Comparison of ENCODE assay signal across 1 cellular context in the genomic region with DNA sequence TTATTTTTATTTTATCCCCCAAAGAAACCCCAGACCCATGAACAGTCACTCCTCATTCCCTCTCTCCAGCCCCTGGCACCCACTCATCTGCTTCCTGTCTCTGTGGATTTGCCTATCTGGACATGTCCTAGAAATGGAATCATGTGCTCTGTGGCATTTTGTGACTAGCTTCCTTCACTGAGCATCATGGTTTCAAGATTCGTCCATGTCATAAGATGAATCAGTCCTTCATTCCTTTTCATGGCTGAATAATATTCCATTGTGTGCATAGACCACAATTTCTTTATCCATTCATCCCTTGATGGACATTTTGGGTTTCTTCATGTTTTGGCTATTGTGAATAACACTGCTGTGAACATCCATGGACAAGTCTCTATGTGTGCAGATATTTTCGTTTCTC.
TF ChIP-seq lines count a peak whose summit lies in the region.

No MANE protein-coding gene starts in this region.

TF ChIP-seq in HepG2, 621 proteins besides CTCF, POLR2A, EP300 and RAD21:
- TF ChIP-seq RXRB (CRISPR knock-in tag; IDR thresholded peaks at IDR 0.05; ENCODE audit: borderline replicate concordance) = no peak
- no peak for TF ChIP-seq GATA4 (IDR thresholded peaks at IDR 0.05; ENCODE audit: borderline replicate concordance, low read depth)
- TF ChIP-seq MAFF (IDR thresholded peaks at IDR 0.05; ENCODE audit: low read depth, low read length) = no peak
- TF ChIP-seq HNRNPK (IDR thresholded peaks at IDR 0.05; ENCODE audit: low read depth, low read length, poor library complexity, severe bottlenecking) = no peak
- TF ChIP-seq SKI (IDR thresholded peaks at IDR 0.05; ENCODE audit: partially characterized antibody) = no peak
- TF ChIP-seq ZFP1 (CRISPR knock-in tag; IDR thresholded peaks at IDR 0.05) = no peak
- no peak for TF ChIP-seq HMGA1 (CRISPR knock-in tag; conservative IDR thresholded peaks at IDR 0.05)
- no peak for TF ChIP-seq SMARCC2 (IDR thresholded peaks at IDR 0.05)
- no peak for TF ChIP-seq SYNCRIP (IDR thresholded peaks at IDR 0.05; ENCODE audit: insufficient read depth, low read depth, low read length)
- TF ChIP-seq, protein P1, sequence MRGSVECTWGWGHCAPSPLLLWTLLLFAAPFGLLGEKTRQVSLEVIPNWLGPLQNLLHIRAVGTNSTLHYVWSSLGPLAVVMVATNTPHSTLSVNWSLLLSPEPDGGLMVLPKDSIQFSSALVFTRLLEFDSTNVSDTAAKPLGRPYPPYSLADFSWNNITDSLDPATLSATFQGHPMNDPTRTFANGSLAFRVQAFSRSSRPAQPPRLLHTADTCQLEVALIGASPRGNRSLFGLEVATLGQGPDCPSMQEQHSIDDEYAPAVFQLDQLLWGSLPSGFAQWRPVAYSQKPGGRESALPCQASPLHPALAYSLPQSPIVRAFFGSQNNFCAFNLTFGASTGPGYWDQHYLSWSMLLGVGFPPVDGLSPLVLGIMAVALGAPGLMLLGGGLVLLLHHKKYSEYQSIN (CRISPR knock-in tag; IDR thresholded peaks at IDR 0.05; ENCODE audit: borderline replicate concordance) = no peak
- no peak for TF ChIP-seq ZNF589 (CRISPR knock-in tag; conservative IDR thresholded peaks at IDR 0.05)
- no peak for TF ChIP-seq MEF2D (CRISPR knock-in tag; IDR thresholded peaks at IDR 0.05)
- TF ChIP-seq CBX1 (IDR thresholded peaks at IDR 0.05; ENCODE audit: low read depth) = no peak
- no peak for TF ChIP-seq TBP (CRISPR knock-in tag; IDR thresholded peaks at IDR 0.05)
- TF ChIP-seq, protein P2, sequence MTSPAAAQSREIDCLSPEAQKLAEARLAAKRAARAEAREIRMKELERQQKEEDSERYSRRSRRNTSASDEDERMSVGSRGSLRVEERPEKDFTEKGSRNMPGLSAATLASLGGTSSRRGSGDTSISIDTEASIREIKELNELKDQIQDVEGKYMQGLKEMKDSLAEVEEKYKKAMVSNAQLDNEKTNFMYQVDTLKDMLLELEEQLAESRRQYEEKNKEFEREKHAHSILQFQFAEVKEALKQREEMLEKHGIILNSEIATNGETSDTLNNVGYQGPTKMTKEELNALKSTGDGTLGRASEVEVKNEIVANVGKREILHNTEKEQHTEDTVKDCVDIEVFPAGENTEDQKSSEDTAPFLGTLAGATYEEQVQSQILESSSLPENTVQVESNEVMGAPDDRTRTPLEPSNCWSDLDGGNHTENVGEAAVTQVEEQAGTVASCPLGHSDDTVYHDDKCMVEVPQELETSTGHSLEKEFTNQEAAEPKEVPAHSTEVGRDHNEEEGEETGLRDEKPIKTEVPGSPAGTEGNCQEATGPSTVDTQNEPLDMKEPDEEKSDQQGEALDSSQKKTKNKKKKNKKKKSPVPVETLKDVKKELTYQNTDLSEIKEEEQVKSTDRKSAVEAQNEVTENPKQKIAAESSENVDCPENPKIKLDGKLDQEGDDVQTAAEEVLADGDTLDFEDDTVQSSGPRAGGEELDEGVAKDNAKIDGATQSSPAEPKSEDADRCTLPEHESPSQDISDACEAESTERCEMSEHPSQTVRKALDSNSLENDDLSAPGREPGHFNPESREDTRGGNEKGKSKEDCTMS (CRISPR knock-in tag; conservative IDR thresholded peaks at IDR 0.05) = no peak
